Comparison of ENCODE assay signal across 8 cellular contexts in genomic region chr11:45597116-45597515, GRCh38.
"Had no signal": no experiment of that assay in that cellular context is flagged by ENCODE, and none has a peak within 500 bp of the region (broad histone marks: within the 10 kb centered on the region; RNA-seq: fewer than 3 reads in every experiment).

No MANE protein-coding gene starts in this region.

- H3K4me2 ChIP-seq: GM23338 had no signal

- FAIRE-seq: H1, H54 had no signal

- H3K4me1 Mint-ChIP-seq: GM23338, H9, IgD-negative memory B cell had no signal

- H3K4me3 Mint-ChIP-seq: GM23338, H9, IgD-negative memory B cell had no signal

- ATAC-seq: GM23338 had no signal

- H3K27ac Mint-ChIP-seq: GM23338, H9, IgD-negative memory B cell had no signal

- DNase-seq: H9, HCEC 1CT, KG1 had no signal

- H3K4me3 ChIP-seq: GM23338 had no signal

- H3K9me3 Mint-ChIP-seq: GM23338, H9 had no signal

- H3K27ac ChIP-seq: HL-60 had no signal

- H2AFZ ChIP-seq: GM23338 had no signal

- H3K36me3 Mint-ChIP-seq: IgD-negative memory B cell had no signal
